8 cellular contexts compared by ENCODE assay signal in genomic region chr17:82767041-82767754, GRCh38. TPM values are rescaled to one million over a fixed set of nuclear protein-coding genes. Genes with fewer than 3 reads are reported as not detected.
A peak's percentile ranks its signal among the peaks of the same experiment; 100 is the strongest.
DNase-seq lines count a peak whose midpoint lies in the region; ATAC-seq and TF ChIP-seq lines count a peak whose summit lies in the region.

No MANE protein-coding gene starts in this region.

- no peaks in the 10 kb centered on the region for H3K27me3 Mint-ChIP-seq in MCF 10A (ENCODE audit: insufficient read depth, unreplicated experiment)

- H3K36me3 Mint-ChIP-seq in MCF 10A (ENCODE audit: insufficient read depth, unreplicated experiment), result peaks cover 42% of the 10 kb centered on the region
- H3K36me3 Mint-ChIP-seq in stimulated activated effector memory CD8-positive, alpha-beta T cell treated with anti-CD3 and anti-CD28 coated beads, Interleukin-12 subunit alpha, Interleukin-12 subunit beta, amount 100 ng/mL, for 72 hours, result peaks cover 90% of the 10 kb centered on the region

- BruUV-seq in MCF 10A (replicated peaks; lab: Mats Ljungman, UMichigan), result no TSS peak

- H3K36me3 ChIP-seq in OCI-LY1 (ENCODE audit: insufficient read depth, low read length), result peaks cover 53% of the 10 kb centered on the region

- H3K4me1 ChIP-seq in OCI-LY1 (ENCODE audit: insufficient read depth, low read length, severe bottlenecking), result no peaks in the 10 kb centered on the region

- POLR2A ChIA-PET in MCF 10A (lab: Yijun Ruan, JAX), result interaction anchor here (1.0 kb wide), 1 partner anchor 14 kb away, joined by 3 read pairs; no protein-coding TSS in a partner anchor

- H3K4me2 ChIP-seq in OCI-LY1 (ENCODE audit: low read length), result no peak overlapping the region

- H3F3A ChIP-seq in OCI-LY1 (ENCODE audit: insufficient read depth, low read length), result no peaks in the 10 kb centered on the region

- H3K79me2 ChIP-seq in OCI-LY1 (ENCODE audit: insufficient read depth, low read length), result no peaks in the 10 kb centered on the region

- TF ChIP-seq CTCF in OCI-LY1 (IDR thresholded peaks at IDR 0.05; ENCODE audit: low read length), result peak; percentile 71
- peak; percentile 52 for TF ChIP-seq CTCF in MCF 10A (IDR thresholded peaks at IDR 0.05; ENCODE audit: unreplicated experiment)

- H4K20me1 ChIP-seq in OCI-LY1 (ENCODE audit: insufficient read depth, low read length), result no peaks in the 10 kb centered on the region

- H3K9me3 ChIP-seq in OCI-LY1 (ENCODE audit: low read length), result no peaks in the 10 kb centered on the region

- H3K4me3 ChIP-seq in OCI-LY1 (ENCODE audit: low read depth, low read length, poor library complexity, severe bottlenecking), result no peak overlapping the region

- H3K4me1 Mint-ChIP-seq in MCF 10A (ENCODE audit: insufficient read depth, unreplicated experiment), result peaks cover 4% of the 10 kb centered on the region
- H3K4me1 Mint-ChIP-seq in stimulated activated effector memory CD8-positive, alpha-beta T cell treated with anti-CD3 and anti-CD28 coated beads, Interleukin-12 subunit alpha, Interleukin-12 subunit beta, amount 100 ng/mL, for 72 hours, result peaks cover 9% of the 10 kb centered on the region

- peak; percentile 36 for ATAC-seq in stimulated activated effector memory CD8-positive, alpha-beta T cell treated with anti-CD3 and anti-CD28 coated beads, Interleukin-12 subunit alpha, Interleukin-12 subunit beta, amount 100 ng/mL, for 72 hours
- ATAC-seq in GM21381 (IDR thresholded peaks at IDR 0.05; ENCODE audit: unreplicated experiment), result no peak

- H3K9me3 Mint-ChIP-seq in MCF 10A (ENCODE audit: unreplicated experiment), result no peaks in the 10 kb centered on the region
- no peaks in the 10 kb centered on the region for H3K9me3 Mint-ChIP-seq in stimulated activated effector memory CD8-positive, alpha-beta T cell treated with anti-CD3 and anti-CD28 coated beads, Interleukin-12 subunit alpha, Interleukin-12 subunit beta, amount 100 ng/mL, for 72 hours

- no peak overlapping the region for H3K27ac Mint-ChIP-seq in MCF 10A (ENCODE audit: low read depth, unreplicated experiment)
- H3K27ac Mint-ChIP-seq in stimulated activated effector memory CD8-positive, alpha-beta T cell treated with anti-CD3 and anti-CD28 coated beads, Interleukin-12 subunit alpha, Interleukin-12 subunit beta, amount 100 ng/mL, for 72 hours, result peak overlapping the region; percentile 34

- intact Hi-C loops in MCF 10A (cut with micrococcal nuclease), result loop anchor here (10.0 kb wide), 1 partner anchor 122 kb away; the partner anchor contains the start of gene WDR45B

- no peak overlapping the region for H3K4me3 Mint-ChIP-seq in MCF 10A (ENCODE audit: unreplicated experiment)
- H3K4me3 Mint-ChIP-seq in stimulated activated effector memory CD8-positive, alpha-beta T cell treated with anti-CD3 and anti-CD28 coated beads, Interleukin-12 subunit alpha, Interleukin-12 subunit beta, amount 100 ng/mL, for 72 hours, result no peak overlapping the region

- peak; percentile 75 for DNase-seq in activated CD8-positive, alpha-beta memory T cell treated with anti-CD3 and anti-CD28 coated beads, Interleukin-2, amount 50 U/mL, for 48 hours
- no peak for DNase-seq in activated CD8-positive, alpha-beta memory T cell treated with anti-CD3 and anti-CD28 coated beads, Interleukin-2, amount 50 U/mL, for 4 hours
- peak; percentile 60 for DNase-seq in MCF 10A (ENCODE audit: unreplicated experiment)
- peak; percentile 39 for DNase-seq in kidney tubule cell (ENCODE audit: low spot score)
- no peak for DNase-seq in stimulated activated effector memory CD8-positive, alpha-beta T cell treated with anti-CD3 and anti-CD28 coated beads, Interleukin-12 subunit alpha, Interleukin-12 subunit beta, amount 100 ng/mL, for 72 hours (ENCODE audit: low spot score in 2 of 2)
- DNase-seq in NCI-H1930 (lab: John Stamatoyannopoulos, UW), result no peak

- H3K27ac ChIP-seq in OCI-LY1 (ENCODE audit: low read depth, low read length, poor library complexity, severe bottlenecking), result no peak overlapping the region

- H2AFZ ChIP-seq in OCI-LY1 (ENCODE audit: low read length), result no peak overlapping the region

- no peak overlapping the region for H3K9ac ChIP-seq in OCI-LY1 (ENCODE audit: low read length)

- H3K9me2 ChIP-seq in OCI-LY1 (ENCODE audit: low read depth, low read length), result no peaks in the 10 kb centered on the region

- H3K27me3 ChIP-seq in OCI-LY1 (ENCODE audit: insufficient read depth, low read length), result no peaks in the 10 kb centered on the region

- CTCF ChIA-PET in MCF 10A (lab: Yijun Ruan, JAX), result interaction anchor here (0.7 to 1.9 kb wide), 4 partner anchors 12 to 374 kb away, joined by 4 to 8 read pairs (median 6); no protein-coding TSS in a partner anchor

RNA-seq across cellular contexts. Expression of gene TBCD, which starts 15.3 kb away (rescaled TPM):
- total RNA-seq in MCF 10A (2022), result 66.8 and 76.2 TPM in 2 replicates

RNA-seq across cellular contexts. Expression of gene FN3K, which starts 31.8 kb away (rescaled TPM):
- 1.3 and 4.0 TPM in 2 replicates for total RNA-seq in MCF 10A (2022)

RNA-seq across cellular contexts. Expression of gene FN3KRP, which starts 50.7 kb away (rescaled TPM):
- 21.5 and 24.4 TPM in 2 replicates for total RNA-seq in MCF 10A (2022)

Comparison
In these comparisons a context has a peak if more than half of its experiments do, and no peak if none do; other contexts are left out.
1. DNase-seq: peak in activated CD8-positive, alpha-beta memory T cell treated with anti-CD3 and anti-CD28 coated beads, Interleukin-2, amount 50 U/mL, for 48 hours (single experiment), MCF 10A (single experiment) and kidney tubule cell (single experiment); none in activated CD8-positive, alpha-beta memory T cell treated with anti-CD3 and anti-CD28 coated beads, Interleukin-2, amount 50 U/mL, for 4 hours (single experiment), stimulated activated effector memory CD8-positive, alpha-beta T cell treated with anti-CD3 and anti-CD28 coated beads, Interleukin-12 subunit alpha, Interleukin-12 subunit beta, amount 100 ng/mL, for 72 hours (0 of 2) and NCI-H1930 (0 of 2).